Comparison of ENCODE assay signal across 10 cellular contexts in genomic region chr11:76734456-76735217, GRCh38. TPM values are rescaled to one million over a fixed set of nuclear protein-coding genes. Genes with fewer than 3 reads are reported as not detected.
"Had no signal": no experiment of that assay in that cellular context is flagged by ENCODE, and none has a peak within 500 bp of the region (broad histone marks: within the 10 kb centered on the region; RNA-seq: fewer than 3 reads in every experiment).

No MANE protein-coding gene starts in this region.

- H3K9me3 Mint-ChIP-seq: activated naive CD4-positive, alpha-beta T cell treated with anti-CD3 and anti-CD28 coated beads, Interleukin-2, amount 50 U/mL, for 24 hours; central memory CD8-positive, alpha-beta T cell; natural killer cell treated with Interleukin-12 subunit alpha and Interleukin-12 subunit beta and Interleukin-15 and Interleukin-18, amount 100 ng/mL, for 72 hours had no signal

- H3K4me3 Mint-ChIP-seq: activated naive CD4-positive, alpha-beta T cell treated with anti-CD3 and anti-CD28 coated beads, Interleukin-2, amount 50 U/mL, for 24 hours; central memory CD8-positive, alpha-beta T cell; natural killer cell treated with Interleukin-12 subunit alpha and Interleukin-12 subunit beta and Interleukin-15 and Interleukin-18, amount 100 ng/mL, for 72 hours; T-helper 17 cell had no signal

- H3K4me3 ChIP-seq: body of pancreas, gastroesophageal sphincter, ovary had no signal

- H3K4me1 ChIP-seq: body of pancreas had no signal

- H3K27me3 ChIP-seq: body of pancreas, gastroesophageal sphincter, ovary had no signal

- DNase-seq: amniotic stem cell; stimulated activated naive CD4-positive, alpha-beta T cell treated with Interleukin-2 at 50 U/mL for 16 hours had no signal

- H3K4me1 Mint-ChIP-seq: activated naive CD4-positive, alpha-beta T cell treated with anti-CD3 and anti-CD28 coated beads, Interleukin-2, amount 50 U/mL, for 24 hours; central memory CD8-positive, alpha-beta T cell had no signal

- H3K36me3 ChIP-seq: gastroesophageal sphincter, ovary had no signal

- H3K27ac Mint-ChIP-seq: activated naive CD4-positive, alpha-beta T cell treated with anti-CD3 and anti-CD28 coated beads, Interleukin-2, amount 50 U/mL, for 24 hours; natural killer cell treated with Interleukin-12 subunit alpha and Interleukin-12 subunit beta and Interleukin-15 and Interleukin-18, amount 100 ng/mL, for 72 hours; T-helper 17 cell had no signal

- H3K27ac ChIP-seq: body of pancreas, epithelial cell of prostate, gastroesophageal sphincter, ovary had no signal

- H3K9me3 ChIP-seq: body of pancreas, gastroesophageal sphincter, ovary had no signal

- ATAC-seq: natural killer cell treated with Interleukin-12 subunit alpha and Interleukin-12 subunit beta and Interleukin-15 and Interleukin-18, amount 100 ng/mL, for 72 hours had no signal

- H3K36me3 Mint-ChIP-seq: activated naive CD4-positive, alpha-beta T cell treated with anti-CD3 and anti-CD28 coated beads, Interleukin-2, amount 50 U/mL, for 24 hours; natural killer cell treated with Interleukin-12 subunit alpha and Interleukin-12 subunit beta and Interleukin-15 and Interleukin-18, amount 100 ng/mL, for 72 hours had no signal

- H3K27me3 Mint-ChIP-seq: activated naive CD4-positive, alpha-beta T cell treated with anti-CD3 and anti-CD28 coated beads, Interleukin-2, amount 50 U/mL, for 24 hours had no signal

RNA-seq across cellular contexts. Expression of gene TSKU, which starts 48.5 kb away (rescaled TPM):
- total RNA-seq: natural killer cell treated with Interleukin-12 subunit alpha and Interleukin-12 subunit beta and Interleukin-15 and Interleukin-18, amount 100 ng/mL, for 72 hours; T-helper 17 cell had no signal
